ENCODE assay signal across 22 cellular contexts in genomic region chr17:80443498-80443897, GRCh38. TPM values are rescaled to one million over a fixed set of nuclear protein-coding genes. Genes with fewer than 3 reads are reported as not detected.
DNase-seq lines count a peak whose midpoint lies in the region; ATAC-seq, FAIRE-seq and TF ChIP-seq lines count a peak whose summit lies in the region.
"Had no signal": no experiment of that assay in that cellular context is flagged by ENCODE, and none has a peak within 500 bp of the region (broad histone marks: within the 10 kb centered on the region; RNA-seq: fewer than 3 reads in every experiment).

No MANE protein-coding gene starts in this region.

- no peak for FAIRE-seq in HepG2 (lab: Jason Lieb, UNC)
- FAIRE-seq: A204.1, D721Med, GM19239, H54 had no signal

- no peak for TF ChIP-seq RAD21 in liver (IDR thresholded peaks at IDR 0.05)
- no peak for TF ChIP-seq RAD21 in HepG2 (CRISPR knock-in tag; IDR thresholded peaks at IDR 0.05)

- BruUV-seq in HepG2 (replicated peaks; lab: Mats Ljungman, UMichigan) = no TSS peak

- H3K4me2 ChIP-seq in HepG2 (ENCODE audit: low read depth, low read length) = no peak overlapping the region
- H3K4me2 ChIP-seq: KMS-11 had no signal

- no peak for TF ChIP-seq EP300 in HepG2 (IDR thresholded peaks at IDR 0.05; ENCODE audit: low read depth in 2 of 2, low read length in 2 of 2)
- no peak for TF ChIP-seq EP300 in HepG2 (CRISPR knock-in tag; IDR thresholded peaks at IDR 0.05; ENCODE audit: borderline replicate concordance)

- H3K79me2 ChIP-seq in HepG2 (ENCODE audit: insufficient read depth, low read length) = no peaks in the 10 kb centered on the region

- no peak overlapping the region for H2AFZ ChIP-seq in HepG2 (ENCODE audit: low read length)
- H2AFZ ChIP-seq: GM23248 had no signal

- CTCF ChIA-PET in HepG2 (lab: Yijun Ruan, JAX; ENCODE audit: low intra/inter-chr PET ratio, low total read pairs) = no interaction called here

- no peaks in the 10 kb centered on the region for H3K9me3 ChIP-seq in liver (ENCODE audit: control insufficient read depth in 4 of 4, low read length in 3 of 4)
- H3K9me3 ChIP-seq in HepG2 (ENCODE audit: low read length) = no peaks in the 10 kb centered on the region
- H3K9me3 ChIP-seq in WERI-Rb-1 (ENCODE audit: severe bottlenecking) = no peaks in the 10 kb centered on the region
- H3K9me3 ChIP-seq in iPS-20b (ENCODE audit: insufficient read depth, low read depth, low read length) = no peaks in the 10 kb centered on the region
- H3K9me3 ChIP-seq: Caco-2 had no signal

- no peak overlapping the region for H3K4me3 ChIP-seq in liver (ENCODE audit: low read depth in 1 of 3, low read length in 3 of 3)
- no peak overlapping the region for H3K4me3 ChIP-seq in HepG2 (replicated peaks in 1 of 3; ENCODE audit: insufficient read depth in 1 of 3, low read depth in 2 of 3, low read length in 3 of 3)
- H3K4me3 ChIP-seq in WERI-Rb-1 (ENCODE audit: low read depth, low read length) = no peak overlapping the region
- H3K4me3 ChIP-seq in iPS-20b (ENCODE audit: low read length) = peak overlapping the region; percentile 50; the same call in 1 of the 2 replicates
- H3K4me3 ChIP-seq: GM23248 had no signal

- no peak overlapping the region for H3K27ac ChIP-seq in liver (ENCODE audit: low read depth in 1 of 2, low read length in 2 of 2)
- H3K27ac ChIP-seq in HepG2 (ENCODE audit: extremely low read length, insufficient read depth, low read length) = no peak overlapping the region
- H3K27ac ChIP-seq in WERI-Rb-1 = peak overlapping the region; percentile 77
- H3K27ac ChIP-seq in iPS-20b (ENCODE audit: low read length) = no peak overlapping the region
- H3K27ac ChIP-seq: C4-2B, GM23248, KMS-11 had no signal

- in situ Hi-C loops in HepG2 (cut with HindIII; ENCODE audit: extremely low pct_ligation_motif_present, low pct_unique_long_range_greater_than_20kb) = no loop called here

- TF ChIP-seq POLR2A in HepG2 (IDR thresholded peaks at IDR 0.05; ENCODE audit: insufficient read depth in 1 of 2, low read depth in 2 of 2, low read length in 2 of 2) = no peak

- H3K27me3 ChIP-seq in liver (ENCODE audit: control insufficient read depth in 4 of 4, insufficient read depth in 4 of 4, low read length in 3 of 4) = no peaks in the 10 kb centered on the region
- H3K27me3 ChIP-seq in HepG2 (ENCODE audit: control insufficient read depth in 1 of 2, insufficient read depth in 2 of 2, low read length in 2 of 2) = peaks cover 8 to 18% of the 10 kb centered on the region in 2 experiments; a peak in 3 of 5 replicates
- H3K27me3 ChIP-seq in WERI-Rb-1 (ENCODE audit: insufficient read depth, low read depth, severe bottlenecking) = no peaks in the 10 kb centered on the region
- peaks cover 31% of the 10 kb centered on the region for H3K27me3 ChIP-seq in iPS-20b (ENCODE audit: insufficient read depth, low read length)

- DNase-seq in HepG2 (ENCODE audit: low spot score) = no peak
- peak; percentile 48 for DNase-seq in WERI-Rb-1
- peak; percentile 28 for DNase-seq in retina
- no peak for DNase-seq in activated CD4-positive, alpha-beta T cell treated with anti-CD3 and anti-CD28 coated beads for 1 hour
- no peak for DNase-seq in central memory CD4-positive, alpha-beta T cell
- DNase-seq: AML-193; Caco-2; CD4-positive, alpha-beta T cell; DMS79 treated with DMSO at 0.1 percent for 48 hours; GF-D8; GM23248; HCEC 1CT; HFFc6 had no signal

- H4K20me1 ChIP-seq in HepG2 (ENCODE audit: insufficient read depth, low read length) = peaks cover 14% of the 10 kb centered on the region; the same call in 1 of the 2 replicates

- H3K4me1 ChIP-seq in liver (ENCODE audit: control insufficient read depth in 4 of 4, insufficient read depth in 4 of 4, low read length in 3 of 4) (peaks cover 0 to 4% (median 0%) of the 10 kb centered on the region in 4 donors), HepG2 (ENCODE audit: insufficient read depth, low read length) (peaks cover 13% of the 10 kb centered on the region), iPS-20b (ENCODE audit: insufficient read depth, low read length) (no peaks in the 10 kb centered on the region)
- H3K4me1 ChIP-seq: Caco-2 had no signal

- POLR2A ChIA-PET in HepG2 (lab: Yijun Ruan, JAX) = interaction anchor here (1.2 kb wide), 1 partner anchor 101 kb away, joined by 3 read pairs; the partner anchor contains the start of gene RPTOR

- no peak for TF ChIP-seq CTCF in liver (IDR thresholded peaks at IDR 0.05; ENCODE audit: low read depth, low read length, missing input control)
- TF ChIP-seq CTCF in HepG2 (CRISPR knock-in tag; IDR thresholded peaks at IDR 0.05) = no peak
- TF ChIP-seq CTCF in WERI-Rb-1 (IDR thresholded peaks at IDR 0.05; ENCODE audit: low read depth, low read length) = no peak

- intact Hi-C loops in HepG2 (cut with micrococcal nuclease; ENCODE audit: unreplicated experiment) = no loop called here

- WGBS in liver = 34% methylated on average over 12 of the region's 12 CpGs
- 7% methylated on average over 11 of the region's 12 CpGs for WGBS in HepG2 (ENCODE audit: low lambda C conversion rate)

- peaks cover 0 to 1% (median 0%) of the 10 kb centered on the region in 4 donors for H3K36me3 ChIP-seq in liver (ENCODE audit: control insufficient read depth in 4 of 4, insufficient read depth in 3 of 4, low read depth in 1 of 4, low read length in 3 of 4)
- H3K36me3 ChIP-seq in HepG2 (replicated peaks in 1 of 2; ENCODE audit: control insufficient read depth in 1 of 2, insufficient read depth in 2 of 2, low read length in 2 of 2) = no peaks in the 10 kb centered on the region
- no peaks in the 10 kb centered on the region for H3K36me3 ChIP-seq in WERI-Rb-1
- H3K36me3 ChIP-seq in iPS-20b (ENCODE audit: insufficient read depth, low read depth, low read length) = no peaks in the 10 kb centered on the region

- H3K9ac ChIP-seq in liver (ENCODE audit: low read depth in 1 of 2, low read length in 2 of 2) = no peak overlapping the region
- no peak overlapping the region for H3K9ac ChIP-seq in HepG2 (ENCODE audit: insufficient read depth, low read depth, low read length)
- H3K9ac ChIP-seq in iPS-20b (ENCODE audit: low read depth, low read length) = no peak overlapping the region
- H3K9ac ChIP-seq: GM23248, KMS-11 had no signal

- no peak for ATAC-seq in HepG2
- no peak for ATAC-seq in HG03354 (IDR thresholded peaks at IDR 0.05; ENCODE audit: poor library complexity, severe bottlenecking, unreplicated experiment)

TF ChIP-seq in HepG2, 621 proteins besides CTCF, POLR2A, EP300 and RAD21 (continues in another document):
- TF ChIP-seq SNRNP70 (IDR thresholded peaks at IDR 0.05; ENCODE audit: low read depth, low read length) (no peak), MIER3 (CRISPR knock-in tag; IDR thresholded peaks at IDR 0.05; ENCODE audit: borderline replicate concordance) (no peak)

RNA-seq across cellular contexts. Expression of gene ENDOV, which starts 28.5 kb away (rescaled TPM):
- total RNA-seq in liver (10 to 100 TPM in 1 of 2 donors, 1 to 10 TPM in 1; 5.7 to 10.7 TPM), HepG2 (2016; rRNA removed; fragmentation: Illumina TruSeq; extraction: Trizol) (15.1 and 16.0 TPM in 2 replicates)
- polyA plus RNA-seq in liver (10 to 100 TPM in 1 of 2 donors, 1 to 10 TPM in 1; 5.8 to 11.9 TPM), HepG2 (2011; rRNA removed) (17.1 and 19.8 TPM in 2 replicates)
- 4.7 and 13.7 TPM in 2 replicates for total RNA-seq in HepG2 (2016; cell fraction: cytosol; rRNA removed; fragmentation: Illumina TruSeq; extraction: Trizol; ENCODE audit: low read depth)
- 13.4 and 18.2 TPM in 2 replicates for total RNA-seq in HepG2 (2016; cell fraction: insoluble cytoplasmic fraction; rRNA removed; fragmentation: Illumina TruSeq; extraction: Trizol)
- 11.1 and 11.3 TPM in 2 replicates for total RNA-seq in HepG2 (2016; cell fraction: membrane; rRNA removed; fragmentation: Illumina TruSeq; extraction: Trizol)
- total RNA-seq in HepG2 (2016; cell fraction: nucleus; rRNA removed; fragmentation: Illumina TruSeq; extraction: Trizol) = 12.0 and 13.2 TPM in 2 replicates
- 12.3 and 17.8 TPM in 2 replicates for polyA plus RNA-seq in HepG2 (2011; cell fraction: cytosol; rRNA removed)
- polyA plus RNA-seq in HepG2 (2011; cell fraction: nucleus; rRNA removed) = 45.5 and 45.6 TPM in 2 replicates
- 11.8 and 15.4 TPM in 2 replicates for polyA plus RNA-seq in HepG2 (2012)
- polyA plus RNA-seq in HepG2 (2016; cell fraction: cytosol; fragmentation: Illumina TruSeq; extraction: Trizol; ENCODE audit: low read depth) = 5.9 and 6.8 TPM in 2 replicates
- polyA plus RNA-seq in HepG2 (2016; cell fraction: insoluble cytoplasmic fraction; fragmentation: Illumina TruSeq; extraction: Trizol; ENCODE audit: low read depth) = 13.7 and 14.0 TPM in 2 replicates
- 8.4 and 8.6 TPM in 2 replicates for polyA plus RNA-seq in HepG2 (2016; cell fraction: membrane; fragmentation: Illumina TruSeq; extraction: Trizol; ENCODE audit: low read depth)
- 27.6 and 30.0 TPM in 2 replicates for polyA plus RNA-seq in HepG2 (2016; cell fraction: nucleus; fragmentation: Illumina TruSeq; extraction: Trizol; ENCODE audit: insufficient read depth, low read depth)
- polyA minus RNA-seq in HepG2 (2011; rRNA and poly(A)+ RNA removed; ENCODE audit: low replicate concordance) = 28.6 and 32.9 TPM in 2 replicates
- polyA minus RNA-seq in HepG2 (2011; cell fraction: cytosol; rRNA and poly(A)+ RNA removed) = 5.3 and 7.2 TPM in 2 replicates
- polyA minus RNA-seq in HepG2 (2011; cell fraction: nucleus; rRNA and poly(A)+ RNA removed) = 33.6 and 36.6 TPM in 2 replicates

RNA-seq across cellular contexts. Expression of gene NPTX1, which starts 32.9 kb away (rescaled TPM):
- total RNA-seq in liver = under 1 TPM in 1 of 2 donors, not detected in 1; under 0.01 TPM
- polyA plus RNA-seq in liver = not detected
- not detected in 2 replicates for total RNA-seq in HepG2 (2016; rRNA removed; fragmentation: Illumina TruSeq; extraction: Trizol)
- total RNA-seq in HepG2 (2016; cell fraction: cytosol; rRNA removed; fragmentation: Illumina TruSeq; extraction: Trizol; ENCODE audit: low read depth) = not detected in 2 replicates
- total RNA-seq in HepG2 (2016; cell fraction: insoluble cytoplasmic fraction; rRNA removed; fragmentation: Illumina TruSeq; extraction: Trizol) = not detected in 2 replicates
- total RNA-seq in HepG2 (2016; cell fraction: membrane; rRNA removed; fragmentation: Illumina TruSeq; extraction: Trizol) = not detected in 2 replicates
- total RNA-seq in HepG2 (2016; cell fraction: nucleus; rRNA removed; fragmentation: Illumina TruSeq; extraction: Trizol) = not detected in 2 replicates
- 0.01 TPM in 1 of 2 replicates, not detected in the other for polyA plus RNA-seq in HepG2 (2011; rRNA removed)
- polyA plus RNA-seq in HepG2 (2011; cell fraction: cytosol; rRNA removed) = not detected in 2 replicates
- polyA plus RNA-seq in HepG2 (2011; cell fraction: nucleus; rRNA removed) = not detected in 2 replicates
- not detected in 2 replicates for polyA plus RNA-seq in HepG2 (2012)
- not detected in 2 replicates for polyA plus RNA-seq in HepG2 (2016; cell fraction: cytosol; fragmentation: Illumina TruSeq; extraction: Trizol; ENCODE audit: low read depth)
- not detected in 2 replicates for polyA plus RNA-seq in HepG2 (2016; cell fraction: insoluble cytoplasmic fraction; fragmentation: Illumina TruSeq; extraction: Trizol; ENCODE audit: low read depth)
- not detected in 2 replicates for polyA plus RNA-seq in HepG2 (2016; cell fraction: membrane; fragmentation: Illumina TruSeq; extraction: Trizol; ENCODE audit: low read depth)
- not detected in 2 replicates for polyA plus RNA-seq in HepG2 (2016; cell fraction: nucleus; fragmentation: Illumina TruSeq; extraction: Trizol; ENCODE audit: insufficient read depth, low read depth)
- polyA minus RNA-seq in HepG2 (2011; rRNA and poly(A)+ RNA removed; ENCODE audit: low replicate concordance) = 17.0 TPM in 1 of 2 replicates, not detected in the other
- polyA minus RNA-seq in HepG2 (2011; cell fraction: cytosol; rRNA and poly(A)+ RNA removed) = 0.10 TPM in 1 of 2 replicates, not detected in the other
- 0.25 TPM in 1 of 2 replicates, not detected in the other for polyA minus RNA-seq in HepG2 (2011; cell fraction: nucleus; rRNA and poly(A)+ RNA removed)

Comparison
In these comparisons a context has a peak if more than half of its experiments do, and no peak if none do; other contexts are left out.
1. DNase-seq: peak in WERI-Rb-1 (single experiment) and retina (single experiment); none in HepG2 (single experiment), activated CD4-positive, alpha-beta T cell treated with anti-CD3 and anti-CD28 coated beads for 1 hour (single experiment) and central memory CD4-positive, alpha-beta T cell (single experiment).